In genomic region chr21:36135391-36136094, GRCh38 we compare ENCODE assay signal across 8 cellular contexts. TPM values are rescaled to one million over a fixed set of nuclear protein-coding genes. Genes with fewer than 3 reads are reported as not detected.
DNase-seq lines count a peak whose midpoint lies in the region; ATAC-seq and TF ChIP-seq lines count a peak whose summit lies in the region.

No MANE protein-coding gene starts in this region.

- peak; percentile 86 for DNase-seq in DMS 273 (lab: John Stamatoyannopoulos, UW; ENCODE audit: unreplicated experiment)
- DNase-seq in HT1080 (ENCODE audit: low read depth), result peak; percentile 85
- DNase-seq in RKO (ENCODE audit: low spot score), result peak; percentile 81
- peak; percentile 32 for DNase-seq in activated gamma-delta T cell (lab: John Stamatoyannopoulos, UW)
- DNase-seq in fibroblast of the aortic adventitia (ENCODE audit: low read depth), result peak; percentile 79
- peak; percentile 25 to 76 (median 41) for DNase-seq in naive thymus-derived CD4-positive, alpha-beta T cell

- ATAC-seq in naive thymus-derived CD4-positive, alpha-beta T cell, result peak; percentile 84
- no peak for ATAC-seq in HG02588 (IDR thresholded peaks at IDR 0.05; ENCODE audit: unreplicated experiment)

- POLR2A ChIA-PET in naive thymus-derived CD4-positive, alpha-beta T cell (lab: Charles Lee), result interaction anchor here (0.6 to 1.7 kb wide), 7 partner anchors 10 to 165 kb away, joined by 3 to 8 read pairs (median 4); partner anchors contain the start of gene CBR1

- no peak for TF ChIP-seq CTCF in fibroblast of the aortic adventitia (IDR thresholded peaks at IDR 0.05; ENCODE audit: insufficient read depth, low read length)

- no peaks in the 10 kb centered on the region for H3K27me3 Mint-ChIP-seq in naive thymus-derived CD4-positive, alpha-beta T cell

- no peaks in the 10 kb centered on the region for H3K9me3 ChIP-seq in naive thymus-derived CD4-positive, alpha-beta T cell (ENCODE audit: control insufficient read depth in 2 of 3, low read length in 3 of 3)

- intact Hi-C loops in naive thymus-derived CD4-positive, alpha-beta T cell (cut with micrococcal nuclease), result loop anchor here (1.0 to 2.0 kb wide), 4 partner anchors 10 to 75 kb away; partner anchors contain the start of genes DOP1B (in 2 of the 2) and SETD4 (in 1 of the 2)

- H3K27me3 ChIP-seq in naive thymus-derived CD4-positive, alpha-beta T cell (ENCODE audit: control insufficient read depth in 2 of 2, insufficient read depth in 2 of 2, low read length in 2 of 2), result no peaks in the 10 kb centered on the region

- H3K9me3 Mint-ChIP-seq in naive thymus-derived CD4-positive, alpha-beta T cell, result no peaks in the 10 kb centered on the region

- peaks cover 4 to 13% of the 10 kb centered on the region in 2 donors for H3K4me1 ChIP-seq in naive thymus-derived CD4-positive, alpha-beta T cell (ENCODE audit: control insufficient read depth in 2 of 2, insufficient read depth in 2 of 2, low read length in 2 of 2)

- H3K36me3 ChIP-seq in naive thymus-derived CD4-positive, alpha-beta T cell (ENCODE audit: control insufficient read depth in 2 of 3, insufficient read depth in 3 of 3, low read length in 3 of 3), result no peaks in the 10 kb centered on the region

- peak overlapping the region; percentile 58 for H3K27ac ChIP-seq in naive thymus-derived CD4-positive, alpha-beta T cell (ENCODE audit: low read depth, low read length)
- H3K27ac ChIP-seq in temporal lobe (ENCODE audit: low read depth, low read length), result peak overlapping the region; percentile 78

- CTCF ChIA-PET in naive thymus-derived CD4-positive, alpha-beta T cell (lab: Charles Lee), result interaction anchor here (0.6 to 1.5 kb wide), 4 partner anchors 10 to 16 kb away, joined by 4 to 7 read pairs (median 6); no protein-coding TSS in a partner anchor

- H3K4me3 Mint-ChIP-seq in naive thymus-derived CD4-positive, alpha-beta T cell, result peak overlapping the region; percentile 83 to 98 (median 92)

- peak overlapping the region; percentile 83 for H3K4me3 ChIP-seq in fibroblast of the aortic adventitia (ENCODE audit: low read depth, low read length)
- H3K4me3 ChIP-seq in naive thymus-derived CD4-positive, alpha-beta T cell (ENCODE audit: low read length), result peak overlapping the region; percentile 81

- H3K36me3 Mint-ChIP-seq in naive thymus-derived CD4-positive, alpha-beta T cell, result peaks cover 0 to 13% (median 4%) of the 10 kb centered on the region in 5 donors

- peak overlapping the region; percentile 79 to 94 (median 88) for H3K27ac Mint-ChIP-seq in naive thymus-derived CD4-positive, alpha-beta T cell

- peaks cover 11 to 33% (median 26%) of the 10 kb centered on the region in 7 donors for H3K4me1 Mint-ChIP-seq in naive thymus-derived CD4-positive, alpha-beta T cell

RNA-seq across cellular contexts. Expression of gene CBR3, which starts 0.7 kb away (rescaled TPM):
- total RNA-seq in HT1080 (2014; rRNA removed; shearing (Covaris generic)), result 15.2 and 15.6 TPM in 2 replicates
- polyA plus RNA-seq in HT1080 (2015; cell fraction: cytosol; rRNA removed), result 11.7 and 13.1 TPM in 2 replicates
- polyA plus RNA-seq in HT1080 (2015; cell fraction: nucleus; rRNA removed), result 4.6 and 6.5 TPM in 2 replicates
- 27.9 and 29.4 TPM in 2 replicates for total RNA-seq in fibroblast of the aortic adventitia (ENCODE audit: low replicate concordance)
- total RNA-seq in naive thymus-derived CD4-positive, alpha-beta T cell, result 10 to 100 TPM in 1 of 5 experiments, 1 to 10 TPM in 4; 1.3 to 22.5 (median 5.8) TPM
- polyA plus RNA-seq in naive thymus-derived CD4-positive, alpha-beta T cell, result 1 to 10 TPM; 5.0 to 5.6 TPM
- 0.98 TPM for total RNA-seq in temporal lobe

RNA-seq across cellular contexts. Expression of gene DOP1B, which starts 21.1 kb away (rescaled TPM):
- 4.7 and 7.8 TPM in 2 replicates for total RNA-seq in HT1080 (2014; rRNA removed; shearing (Covaris generic))
- 7.8 and 11.8 TPM in 2 replicates for polyA plus RNA-seq in HT1080 (2015; cell fraction: cytosol; rRNA removed)
- polyA plus RNA-seq in HT1080 (2015; cell fraction: nucleus; rRNA removed), result 19.7 and 29.2 TPM in 2 replicates
- 2.6 and 25.8 TPM in 2 replicates for total RNA-seq in fibroblast of the aortic adventitia (ENCODE audit: low replicate concordance)
- total RNA-seq in naive thymus-derived CD4-positive, alpha-beta T cell, result 10 to 100 TPM; 12.3 to 34.0 (median 15.1) TPM
- 1 to 10 TPM; 3.8 to 6.8 TPM for polyA plus RNA-seq in naive thymus-derived CD4-positive, alpha-beta T cell
- 52.6 TPM for total RNA-seq in temporal lobe

Comparison
In these comparisons a context has a peak if more than half of its experiments do, and no peak if none do; other contexts are left out.
1. DNase-seq: peak in every context shown above with its lines; median percentile 86 in DMS 273; 85 in HT1080; 81 in RKO; 79 in fibroblast of the aortic adventitia; 41 in naive thymus-derived CD4-positive, alpha-beta T cell; 32 in activated gamma-delta T cell.